In genomic region chr2:133082034-133082433, GRCh38 we compare ENCODE assay signal across 35 cellular contexts.
"Had no signal": no experiment of that assay in that cellular context is flagged by ENCODE, and none has a peak within 500 bp of the region (broad histone marks: within the 10 kb centered on the region; RNA-seq: fewer than 3 reads in every experiment).

No MANE protein-coding gene starts in this region.

- H3K9me3 ChIP-seq: MG63 had no signal

- H3K4me3 ChIP-seq: MG63 had no signal

- H3K36me3 ChIP-seq: MG63 had no signal

- H3K27me3 ChIP-seq: MG63 had no signal

- DNase-seq: Karpas-422, Kasumi-1, MG63, MM.1S, MV-4-11, NCI-H1048, NCI-H1092, NCI-H1092 treated with DMSO at 0.1 percent for 48 hours, NCI-H1105, NCI-H1105 treated with DMSO at 0.1 percent for 48 hours, NCI-H1417, NCI-H1417 treated with DMSO at 0.1 percent for 48 hours, NCI-H1436, NCI-H1436 treated with DMSO at 0.1 percent for 48 hours, NCI-H146, NCI-H1694, NCI-H1694 treated with DMSO at 0.1 percent for 48 hours, NCI-H187, NCI-H187 treated with DMSO at 0.1 percent for 48 hours, NCI-H1930, NCI-H2029, NCI-H2029 treated with DMSO at 0.1 percent for 48 hours, NCI-H2081, NCI-H2081 treated with DMSO at 0.1 percent for 48 hours, NCI-H2107, NCI-H2171, NCI-H2171 treated with DMSO at 0.1 percent for 48 hours, NCI-H2227 treated with DMSO at 0.1 percent for 48 hours, NCI-H226, NCI-H345, NCI-H446, NCI-H446 treated with DMSO at 0.1 percent for 48 hours, NCI-H510A, NCI-H510A treated with DMSO at 0.1 percent for 48 hours, NCI-H524 had no signal
